In genomic region chr1:52857443-52857842, GRCh38 we compare ENCODE assay signal across 28 cellular contexts. TPM values are rescaled to one million over a fixed set of nuclear protein-coding genes. Genes with fewer than 3 reads are reported as not detected.
"Had no signal": no experiment of that assay in that cellular context is flagged by ENCODE, and none has a peak within 500 bp of the region (broad histone marks: within the 10 kb centered on the region; RNA-seq: fewer than 3 reads in every experiment).

No MANE protein-coding gene starts in this region.

- H3K27ac ChIP-seq: ascending aorta, coronary artery, dorsolateral prefrontal cortex, heart left ventricle, WERI-Rb-1 had no signal

- H3K4me1 ChIP-seq: ascending aorta, heart left ventricle had no signal

- H3K36me3 ChIP-seq: ascending aorta, heart left ventricle, WERI-Rb-1 had no signal

- H3K27me3 ChIP-seq: ascending aorta, heart left ventricle had no signal

- H3K9me3 ChIP-seq: ascending aorta, heart left ventricle had no signal

- ATAC-seq: activated CD4-positive, CD25-positive, alpha-beta regulatory T cell treated with anti-CD3 and anti-CD28 coated beads, Interleukin-2, amount 50 U/mL, for 24 hours; activated CD8-positive, alpha-beta T cell treated with anti-CD3 and anti-CD28 coated beads for 36 hours; activated naive CD4-positive, alpha-beta T cell treated with anti-CD3 and anti-CD28 coated beads, Interleukin-2, amount 50 U/mL, for 72 hours; esophagus mucosa; heart left ventricle; T-helper 17 cell had no signal

- DNase-seq: activated B cell treated with CpG ODN at 0.5 μM for 24 hours; activated CD4-positive, alpha-beta T cell treated with anti-CD3 and anti-CD28 coated beads for 48 hours; activated CD4-positive, alpha-beta T cell treated with anti-CD3 and anti-CD28 coated beads, Interleukin-2, amount 50 U/mL, for 1 hour; activated CD4-positive, alpha-beta T cell treated with anti-CD3 and anti-CD28 coated beads, Interleukin-2, amount 50 U/mL, for 48 hours; activated CD8-positive, alpha-beta memory T cell treated with anti-CD3 and anti-CD28 coated beads for 24 hours; activated CD8-positive, alpha-beta T cell treated with anti-CD3 and anti-CD28 coated beads for 36 hours; activated effector memory CD4-positive, alpha-beta T cell treated with anti-CD3 and anti-CD28 coated beads, Interleukin-2, amount 50 U/mL, for 16 hours; activated naive CD4-positive, alpha-beta T cell; activated naive CD4-positive, alpha-beta T cell treated with anti-CD3 and anti-CD28 coated beads, Interleukin-2, amount 10 ng/mL, durations not matched to agents 7 days and 5 days; activated naive CD8-positive, alpha-beta T cell treated with anti-CD3 and anti-CD28 coated beads, Interleukin-2, amount 10 ng/mL, durations not matched to agents 7 days and 5 days; activated T-cell treated with anti-CD3 and anti-CD28 coated beads, Interleukin-2, amount 50 U/mL, for 1 hour; activated T-cell treated with anti-CD3 and anti-CD28 coated beads, Interleukin-2, amount 50 U/mL, for 48 hours; dorsolateral prefrontal cortex; effector memory CD4-positive, alpha-beta T cell; endodermal cell; foreskin fibroblast; glutamatergic neuron; heart left ventricle; T-helper 1 cell; T-helper 17 cell; T1000; WERI-Rb-1 had no signal

- H3K4me3 ChIP-seq: ascending aorta, coronary artery, dorsolateral prefrontal cortex, heart left ventricle had no signal

RNA-seq across cellular contexts. Expression of gene ZYG11A, which starts 14.9 kb away (rescaled TPM):
- total RNA-seq: ascending aorta, cardiac septum had no signal
- polyA plus RNA-seq: heart left ventricle had no signal
